1 cellular context compared by ENCODE assay signal in the genomic region with DNA sequence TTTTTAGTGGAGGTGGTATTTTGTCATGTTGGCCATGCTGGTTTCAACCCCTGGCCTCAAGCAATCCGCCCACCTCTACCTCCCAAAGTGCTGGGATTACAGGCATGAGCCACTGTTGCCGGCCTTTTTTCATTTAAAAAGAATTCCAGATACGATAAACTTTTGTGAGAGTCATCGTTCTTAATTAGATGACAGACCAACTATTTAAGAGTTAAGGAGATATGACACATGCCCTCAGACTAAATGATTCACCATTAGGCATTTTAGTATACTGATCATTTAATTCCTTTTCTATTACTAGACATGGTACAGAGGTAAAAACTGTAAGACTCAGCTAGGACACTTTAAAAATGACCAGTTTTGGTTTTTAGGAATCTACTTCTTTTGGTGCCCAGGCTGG.
TF ChIP-seq lines count a peak whose summit lies in the region.

No MANE protein-coding gene starts in this region.

TF ChIP-seq in A549, 52 proteins besides CTCF, POLR2A, EP300 and RAD21:
- TF ChIP-seq, protein P1, sequence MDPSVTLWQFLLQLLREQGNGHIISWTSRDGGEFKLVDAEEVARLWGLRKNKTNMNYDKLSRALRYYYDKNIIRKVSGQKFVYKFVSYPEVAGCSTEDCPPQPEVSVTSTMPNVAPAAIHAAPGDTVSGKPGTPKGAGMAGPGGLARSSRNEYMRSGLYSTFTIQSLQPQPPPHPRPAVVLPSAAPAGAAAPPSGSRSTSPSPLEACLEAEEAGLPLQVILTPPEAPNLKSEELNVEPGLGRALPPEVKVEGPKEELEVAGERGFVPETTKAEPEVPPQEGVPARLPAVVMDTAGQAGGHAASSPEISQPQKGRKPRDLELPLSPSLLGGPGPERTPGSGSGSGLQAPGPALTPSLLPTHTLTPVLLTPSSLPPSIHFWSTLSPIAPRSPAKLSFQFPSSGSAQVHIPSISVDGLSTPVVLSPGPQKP (IDR thresholded peaks at IDR 0.05; ENCODE audit: low read depth, low read length): no peak
- TF ChIP-seq FOSL2 (IDR thresholded peaks at IDR 0.05) (no peak), FOSL2 (CRISPR knock-in tag; IDR thresholded peaks at IDR 0.05) (0 out of 2 replicates have a peak, but pooled peaks have one; percentile 12), HOXA7 (CRISPR knock-in tag; IDR thresholded peaks at IDR 0.05) (no peak), PHF8 (IDR thresholded peaks at IDR 0.05; ENCODE audit: borderline replicate concordance, low read depth) (no peak), RFX5 (IDR thresholded peaks at IDR 0.05) (no peak)
- TF ChIP-seq, protein P2, sequence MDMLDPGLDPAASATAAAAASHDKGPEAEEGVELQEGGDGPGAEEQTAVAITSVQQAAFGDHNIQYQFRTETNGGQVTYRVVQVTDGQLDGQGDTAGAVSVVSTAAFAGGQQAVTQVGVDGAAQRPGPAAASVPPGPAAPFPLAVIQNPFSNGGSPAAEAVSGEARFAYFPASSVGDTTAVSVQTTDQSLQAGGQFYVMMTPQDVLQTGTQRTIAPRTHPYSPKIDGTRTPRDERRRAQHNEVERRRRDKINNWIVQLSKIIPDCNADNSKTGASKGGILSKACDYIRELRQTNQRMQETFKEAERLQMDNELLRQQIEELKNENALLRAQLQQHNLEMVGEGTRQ (IDR thresholded peaks at IDR 0.05): no peak
TF ChIP-seq in A549: peak in this region for 1.
